In the genomic region with DNA sequence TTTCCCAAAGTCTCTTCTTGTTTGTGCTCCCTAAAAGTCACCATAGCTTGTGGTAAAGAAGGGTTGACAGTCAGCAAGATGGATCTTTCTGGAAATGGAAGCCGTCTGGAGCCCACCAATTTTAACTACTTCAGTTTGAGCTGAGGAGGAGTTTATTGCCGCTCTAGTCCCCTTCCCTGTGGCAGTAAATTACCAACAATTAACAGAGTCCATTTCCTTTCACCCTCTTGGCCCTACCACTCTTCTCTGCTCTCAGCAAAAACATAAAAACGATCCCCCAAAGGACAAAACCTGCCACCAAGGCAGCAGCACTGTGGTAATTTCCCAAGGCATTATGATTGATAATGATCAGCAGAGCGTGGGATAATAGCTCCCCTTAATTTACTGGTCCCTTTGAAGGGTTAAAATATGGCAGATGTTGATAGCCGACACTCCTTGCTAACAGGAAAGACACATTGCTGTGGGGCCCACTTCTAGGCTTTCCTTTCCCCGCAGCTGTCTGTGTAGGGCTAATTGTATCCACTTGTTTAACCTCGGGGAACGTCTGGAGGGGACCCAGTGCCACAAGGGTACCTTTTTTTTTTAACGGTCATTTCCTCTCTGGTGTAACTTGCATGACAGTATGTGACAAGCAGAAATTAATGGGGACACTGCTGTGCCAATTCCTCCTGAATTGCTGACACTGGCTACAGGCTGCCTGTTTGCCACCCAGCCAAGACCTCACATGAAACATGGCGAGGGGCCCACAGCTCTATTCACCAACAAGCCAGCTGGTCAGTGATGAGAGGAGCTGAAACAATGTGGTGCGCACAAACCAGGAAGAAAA, we compare ENCODE assay signal across 9 cellular contexts.
DNase-seq lines count a peak whose midpoint lies in the region; ATAC-seq, FAIRE-seq and TF ChIP-seq lines count a peak whose summit lies in the region.
"Had no signal": no experiment of that assay in that cellular context is flagged by ENCODE, and none has a peak within 500 bp of the region (broad histone marks: within the 10 kb centered on the region; RNA-seq: fewer than 3 reads in every experiment).

No MANE protein-coding gene starts in this region.

- TF ChIP-seq CTCF in neutrophil (IDR thresholded peaks at IDR 0.05), result no peak

- H3K27me3 ChIP-seq in neutrophil, result no peaks in the 10 kb centered on the region

- H3K4me1 ChIP-seq in neutrophil (ENCODE audit: control insufficient read depth in 1 of 2, insufficient read depth in 1 of 2, low read depth in 1 of 2, low read length in 1 of 2), result peaks cover 18 to 25% of the 10 kb centered on the region in 2 experiments
- H3K4me1 ChIP-seq: parathyroid adenoma had no signal

- ATAC-seq in HG02763 (IDR thresholded peaks at IDR 0.05; ENCODE audit: unreplicated experiment) (no peak), HG02678 (IDR thresholded peaks at IDR 0.05; ENCODE audit: unreplicated experiment) (no peak), HG02623 (IDR thresholded peaks at IDR 0.05; ENCODE audit: unreplicated experiment) (no peak)
- ATAC-seq: PC-3 had no signal

- no peaks in the 10 kb centered on the region for H3K36me3 ChIP-seq in neutrophil

- peak overlapping the region; percentile 30 to 37 for H3K4me3 ChIP-seq in neutrophil (ENCODE audit: low read depth in 1 of 2, low read length in 1 of 2)

- DNase-seq in GM12892 (ENCODE audit: insufficient read length) (no peak), NCI-H1092 treated with DMSO at 0.1 percent for 48 hours (lab: John Stamatoyannopoulos, UW) (peak; percentile 83), anterior cingulate cortex (lab: John Stamatoyannopoulos, UW) (peak in 54 of 58 donors; percentile 4 to 81 (median 50))
- DNase-seq: PC-3 had no signal

- H3K27ac ChIP-seq in neutrophil, result peak overlapping the region; percentile 71
- H3K27ac ChIP-seq: parathyroid adenoma had no signal

- FAIRE-seq in GM12892 (lab: Jason Lieb, UNC), result peak; percentile 14

- no peak for TF ChIP-seq POLR2A in GM12892 (IDR thresholded peaks at IDR 0.05; ENCODE audit: low read depth, low read length)

- H3K9me3 ChIP-seq in neutrophil, result no peaks in the 10 kb centered on the region
